In the genomic region with DNA sequence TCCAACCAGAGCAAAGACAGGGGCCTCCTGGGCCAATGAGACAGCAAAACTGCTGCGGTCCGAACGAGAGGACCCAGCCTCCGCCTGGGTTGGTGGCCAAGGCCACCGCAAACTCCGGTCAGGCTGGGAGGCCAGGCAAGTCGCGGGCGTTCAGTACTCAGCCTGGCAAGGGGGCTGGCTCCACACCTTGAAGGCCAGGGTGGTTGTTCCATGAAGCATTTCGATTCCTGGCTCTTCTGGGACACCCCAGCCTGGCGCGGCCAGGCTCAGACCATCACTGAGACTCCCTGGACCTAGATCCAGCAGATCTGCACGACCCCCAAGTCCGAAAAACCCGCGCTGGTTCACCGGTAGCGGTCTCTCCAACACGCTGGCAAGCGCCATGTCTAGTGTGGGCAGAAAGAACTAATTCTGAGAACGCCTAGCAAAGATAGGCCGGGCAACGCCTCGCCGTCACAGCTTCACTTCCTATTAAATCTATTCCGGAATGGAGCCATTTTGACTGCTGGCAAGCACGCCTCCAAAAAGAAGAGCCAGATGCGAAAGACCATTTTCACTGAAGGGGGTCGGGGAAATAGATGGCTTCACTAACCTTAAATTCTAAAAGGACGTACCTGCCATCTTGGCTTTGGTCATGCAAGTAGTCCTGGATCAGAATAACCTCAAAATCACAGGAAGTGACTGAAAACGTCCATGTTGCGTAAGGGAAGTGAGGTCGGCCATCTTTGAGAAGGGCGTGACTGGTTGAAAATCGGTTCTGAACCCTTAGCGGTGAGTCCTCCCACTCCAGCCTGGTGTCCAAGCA, we compare ENCODE assay signal across 8 cellular contexts. TPM values are rescaled to one million over a fixed set of nuclear protein-coding genes. Genes with fewer than 3 reads are reported as not detected.
DNase-seq lines count a peak whose midpoint lies in the region; ATAC-seq, FAIRE-seq and TF ChIP-seq lines count a peak whose summit lies in the region.

A gene (minus strand): TSS at position 403 of the 805 bp plus-strand sequence. CDS start 19 bp downstream, at position 384.

- FAIRE-seq in frontal cortex (lab: Jason Lieb, UNC): no peak

- H3K36me3 ChIP-seq in MG63 (peaks cover 30% of the 10 kb centered on the region), thymus (ENCODE audit: control insufficient read depth, insufficient read depth) (peaks cover 21% of the 10 kb centered on the region)

- under 1% methylated on average over 36 of the region's 36 CpGs for WGBS in thymus

- H3K4me3 ChIP-seq in MG63: peak within 1 kb of the TSS; percentile 80
- peak within 1 kb of the TSS; percentile 90 for H3K4me3 ChIP-seq in thymus (ENCODE audit: low read length)

- H3K4me1 ChIP-seq in thymus (ENCODE audit: control insufficient read depth, insufficient read depth, low read length): peaks cover 12% of the 10 kb centered on the region

- H3K27ac ChIP-seq in thymus (ENCODE audit: low read depth): peak within 1 kb of the TSS; percentile 95

- no peak for TF ChIP-seq CTCF in omental fat pad (IDR thresholded peaks at IDR 0.05)

- ATAC-seq in omental fat pad (ENCODE audit: low FRiP score): peak; percentile 99

- H3K27me3 ChIP-seq in MG63 (no peaks in the 10 kb centered on the region), thymus (ENCODE audit: control insufficient read depth, insufficient read depth) (no peaks in the 10 kb centered on the region)

- H3K9me3 ChIP-seq in MG63 (no peaks in the 10 kb centered on the region), thymus (ENCODE audit: control insufficient read depth) (no peaks in the 10 kb centered on the region)

- DNase-seq in EH (ENCODE audit: low read depth) (peak; percentile 95), H4 (ENCODE audit: low spot score) (peak; percentile 97), MG63 (peak; percentile 84), frontal cortex (ENCODE audit: low spot score in 2 of 2) (peak; percentile 76 to 84), omental fat pad (ENCODE audit: low spot score) (peak; percentile 57), NCI-H1694 treated with DMSO at 0.1 percent for 48 hours (lab: John Stamatoyannopoulos, UW) (no peak)
- DNase-seq in activated T-helper 1 cell treated with anti-CD3 and anti-CD28 coated beads, Interleukin-2, amount 50 U/mL, for 16 hours (ENCODE audit: low read depth in 1 of 2, low spot score in 1 of 2): peak; percentile 65 to 77

RNA-seq across cellular contexts. Expression of the gene that starts here (rescaled TPM):
- 444 and 478 TPM in 2 replicates for total RNA-seq in H4 (2014; rRNA removed; shearing (Covaris generic))
- total RNA-seq in MG63 (2014; rRNA removed; shearing (Covaris generic); ENCODE audit: low replicate concordance): 170 and 273 TPM in 2 replicates
- total RNA-seq in frontal cortex (194 TPM), omental fat pad (100 to 1,000 TPM; 126 to 150 (median 129) TPM)
- 71.0 TPM for polyA plus RNA-seq in thymus
